In genomic region chr5:16406630-16407029, GRCh38 we compare ENCODE assay signal across 23 cellular contexts.
"Had no signal": no experiment of that assay in that cellular context is flagged by ENCODE, and none has a peak within 500 bp of the region (broad histone marks: within the 10 kb centered on the region; RNA-seq: fewer than 3 reads in every experiment).

No MANE protein-coding gene starts in this region.

- H3K4me1 ChIP-seq: heart left ventricle, testis had no signal

- H3K36me3 ChIP-seq: heart left ventricle, ovary, transverse colon had no signal

- H3K4me3 ChIP-seq: heart left ventricle, ovary, skin epidermis, testis, transverse colon had no signal

- H3K9me3 ChIP-seq: heart left ventricle, ovary, testis, transverse colon had no signal

- DNase-seq: activated CD4-positive, alpha-beta T cell treated with anti-CD3 and anti-CD28 coated beads for 4 hours; activated CD4-positive, alpha-beta T cell treated with anti-CD3 and anti-CD28 coated beads, Interleukin-2, amount 50 U/mL, for 4 hours; activated CD8-positive, alpha-beta memory T cell treated with anti-CD3 and anti-CD28 coated beads for 24 hours; activated effector memory CD4-positive, alpha-beta T cell treated with Interleukin-2 at 50 U/mL for 16 hours; activated naive CD4-positive, alpha-beta T cell treated with Interleukin-2 at 50 U/mL for 16 hours; anterior cingulate cortex; endodermal cell; foreskin fibroblast; heart left ventricle; hypothalamus; immature natural killer cell; kidney; left colon; midbrain; naive thymus-derived CD4-positive, alpha-beta T cell; ovary; stimulated activated CD4-positive, alpha-beta T cell treated with anti-CD3 and anti-CD28 coated beads, Interleukin-12 subunit alpha, Interleukin-12 subunit beta, amount 100 ng/mL, for 4 hours; stimulated activated CD4-positive, alpha-beta T cell treated with anti-CD3 and anti-CD28 coated beads, Interleukin-4, amount 100 ng/mL, for 1 hour; stimulated activated naive CD8-positive, alpha-beta T cell treated with anti-CD3 and anti-CD28 coated beads, Interleukin-15, Interleukin-2, amounts not matched to agents 100 U/mL and 50 U/mL, for 24 hours; testis; transverse colon had no signal

- H3K27ac ChIP-seq: heart left ventricle, ovary, skin epidermis, testis, transverse colon, VCaP had no signal
